ENCODE assay signal across 1 cellular context in genomic region chr1:44740179-44740617, GRCh38.
TF ChIP-seq lines count a peak whose summit lies in the region.

No MANE protein-coding gene starts in this region.

TF ChIP-seq in GM12878, 131 proteins besides CTCF, POLR2A, EP300 and RAD21:
- TF ChIP-seq SPI1 (IDR thresholded peaks at IDR 0.05; ENCODE audit: borderline replicate concordance, insufficient read depth, low read depth, low read length) (peak; percentile 23; the same call in 1 of the 2 replicates), TCF12 (IDR thresholded peaks at IDR 0.05; ENCODE audit: low read depth, low read length) (no peak)
